16 cellular contexts compared by ENCODE assay signal in genomic region chr4:3440979-3441500, GRCh38. TPM values are rescaled to one million over a fixed set of nuclear protein-coding genes. Genes with fewer than 3 reads are reported as not detected.
DNase-seq lines count a peak whose midpoint lies in the region; ATAC-seq, FAIRE-seq and TF ChIP-seq lines count a peak whose summit lies in the region.
"Had no signal": no experiment of that assay in that cellular context is flagged by ENCODE, and none has a peak within 500 bp of the region (broad histone marks: within the 10 kb centered on the region; RNA-seq: fewer than 3 reads in every experiment).

No MANE protein-coding gene starts in this region.

- H3K4me1 Mint-ChIP-seq in activated T-helper 17 cell treated with anti-CD3 and anti-CD28 coated beads, Interleukin-2, amount 50 U/mL, for 72 hours: no peaks in the 10 kb centered on the region

- no peak overlapping the region for H3K27ac ChIP-seq in K562 (ENCODE audit: extremely low read depth, low read depth, low read length)
- H3K27ac ChIP-seq in MM.1S (ENCODE audit: low read length): no peak overlapping the region

- FAIRE-seq in K562 (lab: Jason Lieb, UNC) (no peak), RCC 7860 (lab: Jason Lieb, UNC) (no peak)
- FAIRE-seq: frontal cortex, small intestine had no signal

- H3K27ac Mint-ChIP-seq in activated T-helper 17 cell treated with anti-CD3 and anti-CD28 coated beads, Interleukin-2, amount 50 U/mL, for 72 hours: no peak overlapping the region
- H3K27ac Mint-ChIP-seq: CD4-positive, alpha-beta T cell had no signal

- no peaks in the 10 kb centered on the region for H3K27me3 Mint-ChIP-seq in activated T-helper 17 cell treated with anti-CD3 and anti-CD28 coated beads, Interleukin-2, amount 50 U/mL, for 72 hours
- H3K27me3 Mint-ChIP-seq: CD4-positive, alpha-beta T cell had no signal

- no peaks in the 10 kb centered on the region for H3K9me1 ChIP-seq in K562 (ENCODE audit: control insufficient read depth, insufficient read depth, low read length)

- H3K27me3 ChIP-seq in K562 (ENCODE audit: control insufficient read depth in 2 of 2, insufficient read depth in 2 of 2, low read length in 2 of 2): no peaks in the 10 kb centered on the region; a peak in 2 of 5 replicates
- H3K27me3 ChIP-seq in MM.1S (replicated peaks; ENCODE audit: insufficient read depth, low read length): peaks cover 24% of the 10 kb centered on the region

- DNase-seq in GM04503 (ENCODE audit: low read depth): peak; percentile 11
- DNase-seq in LHCN-M2 (ENCODE audit: low read depth): peak; percentile 28
- peak in 2 of 4 experiments; percentile 36 to 51 for DNase-seq in K562 (ENCODE audit: extremely low read depth in 1 of 4, low spot score in 3 of 4)
- DNase-seq in kidney tubule cell (ENCODE audit: low spot score): peak; percentile 29
- DNase-seq in MM.1S: no peak
- no peak for DNase-seq in RCC 7860 (ENCODE audit: low spot score)
- no peak for DNase-seq in D341Med (ENCODE audit: low spot score)
- DNase-seq: activated CD4-positive, CD25-positive, alpha-beta regulatory T cell; CD4-positive, alpha-beta T cell; GOT3; NCI-H226; small intestine; stimulated activated naive CD8-positive, alpha-beta T cell treated with anti-CD3 and anti-CD28 coated beads, Interleukin-15, Interleukin-2, amounts not matched to agents 100 U/mL and 50 U/mL, for 24 hours had no signal

- H2AFZ ChIP-seq in K562 (ENCODE audit: low read depth, low read length) (no peak overlapping the region), MM.1S (ENCODE audit: low read length) (no peak overlapping the region)

- no TSS peak for BruUV-seq in K562 (replicated peaks; lab: Mats Ljungman, UMichigan)

- no peaks in the 10 kb centered on the region for H3K9me3 Mint-ChIP-seq in activated T-helper 17 cell treated with anti-CD3 and anti-CD28 coated beads, Interleukin-2, amount 50 U/mL, for 72 hours
- H3K9me3 Mint-ChIP-seq: CD4-positive, alpha-beta T cell had no signal

- H3K36me3 Mint-ChIP-seq in activated T-helper 17 cell treated with anti-CD3 and anti-CD28 coated beads, Interleukin-2, amount 50 U/mL, for 72 hours (ENCODE audit: low read depth): no peaks in the 10 kb centered on the region

- CTCF ChIA-PET in K562 (lab: Yijun Ruan, JAX; ENCODE audit: low intra/inter-chr PET ratio): interaction anchor here (0.9 kb wide), 1 partner anchor 94 kb away, joined by 5 read pairs; no protein-coding TSS in a partner anchor

- H3K4me2 ChIP-seq in K562 (ENCODE audit: insufficient read depth, low read length): no peak overlapping the region
- H3K4me2 ChIP-seq in MM.1S (ENCODE audit: low read depth, low read length): no peak overlapping the region

- TF ChIP-seq CTCF in K562 (IDR thresholded peaks at IDR 0.05 in 2 of 3, conservative IDR thresholded peaks at IDR 0.05 in 1 of 3; ENCODE audit: insufficient read depth in 2 of 3, low read depth in 1 of 3, low read length in 3 of 3) (no peak), MM.1S (IDR thresholded peaks at IDR 0.05; ENCODE audit: low read length) (no peak)

- H3K9ac ChIP-seq in K562 (ENCODE audit: insufficient read depth in 1 of 2, low read depth in 2 of 2, low read length in 2 of 2): no peak overlapping the region
- no peak overlapping the region for H3K9ac ChIP-seq in MM.1S (ENCODE audit: low read length)

- no peaks in the 10 kb centered on the region for H3K36me3 ChIP-seq in K562 (ENCODE audit: control insufficient read depth, insufficient read depth, low read length)
- no peaks in the 10 kb centered on the region for H3K36me3 ChIP-seq in MM.1S (replicated peaks; ENCODE audit: insufficient read depth, low read length)

- no peak overlapping the region for H3K4me3 Mint-ChIP-seq in activated T-helper 17 cell treated with anti-CD3 and anti-CD28 coated beads, Interleukin-2, amount 50 U/mL, for 72 hours
- H3K4me3 Mint-ChIP-seq: CD4-positive, alpha-beta T cell had no signal

- POLR2A ChIA-PET in K562 (lab: Yijun Ruan, JAX): interaction anchor here (0.6 to 1.1 kb wide), 2 partner anchors 8 to 121 kb away, joined by 4 read pairs; no protein-coding TSS in a partner anchor

- no peaks in the 10 kb centered on the region for H3F3A ChIP-seq in MM.1S (ENCODE audit: insufficient read depth, low read length)

- intact Hi-C loops in K562 (cut with micrococcal nuclease): loop anchor here (5.0 kb wide), 3 partner anchors 199 to 394 kb away; no protein-coding TSS in a partner anchor

- H3K79me2 ChIP-seq in K562 (ENCODE audit: control insufficient read depth, insufficient read depth, low read length) (no peaks in the 10 kb centered on the region), MM.1S (ENCODE audit: low read length) (no peaks in the 10 kb centered on the region)

- no peak for TF ChIP-seq EP300 in K562 (IDR thresholded peaks at IDR 0.05; ENCODE audit: low read length)

- in situ Hi-C loops in K562 (cut with MboI): loop anchor here (5.0 kb wide), 1 partner anchor 334 kb away; no protein-coding TSS in a partner anchor

- peak; percentile 19; the same call in 1 of the 3 replicates for ATAC-seq in K562
- ATAC-seq in activated T-helper 17 cell treated with anti-CD3 and anti-CD28 coated beads, Interleukin-2, amount 50 U/mL, for 72 hours (replicated peaks): no peak
- ATAC-seq: stimulated activated naive CD8-positive, alpha-beta T cell treated with anti-CD3 and anti-CD28 coated beads, Interleukin-15, Interleukin-2, amounts not matched to agents 100 U/mL and 50 U/mL, for 24 hours had no signal

- TF ChIP-seq POLR2A in K562 (conservative IDR thresholded peaks at IDR 0.05): no peak

- H3K4me1 ChIP-seq in K562 (replicated peaks in 1 of 2; ENCODE audit: control insufficient read depth in 2 of 2, insufficient read depth in 2 of 2, low read length in 2 of 2) (peaks cover 0 to 83% of the 10 kb centered on the region in 2 experiments; a peak in 2 of 5 replicates), MM.1S (ENCODE audit: low read length) (no peaks in the 10 kb centered on the region)

- H3K9me2 ChIP-seq in MM.1S (replicated peaks; ENCODE audit: insufficient read depth, low read length): no peaks in the 10 kb centered on the region

- WGBS in K562 (ENCODE audit: insufficient coverage, low coverage, missing lambda C conversion rate): 16% methylated on average over 11 of the region's 15 CpGs

- H4K20me1 ChIP-seq in K562 (replicated peaks; ENCODE audit: control insufficient read depth, insufficient read depth, low read length) (no peaks in the 10 kb centered on the region; the same call in 1 of the 2 replicates), MM.1S (ENCODE audit: insufficient read depth, low read length) (no peaks in the 10 kb centered on the region)

- TF ChIP-seq RAD21 in K562 (CRISPR knock-in tag; conservative IDR thresholded peaks at IDR 0.05 in 1 of 2, IDR thresholded peaks at IDR 0.05 in 1 of 2): no peak

- H3K9me3 ChIP-seq in K562 (replicated peaks; ENCODE audit: control insufficient read depth, insufficient read depth, low read depth, low read length): no peaks in the 10 kb centered on the region
- H3K9me3 ChIP-seq in MM.1S (replicated peaks; ENCODE audit: insufficient read depth, low read length): no peaks in the 10 kb centered on the region

- H3K4me3 ChIP-seq in K562: no peak overlapping the region
- H3K4me3 ChIP-seq in MM.1S (ENCODE audit: low read length): no peak overlapping the region

RNA-seq across cellular contexts. Expression of gene HGFAC, which starts 0.7 kb away (rescaled TPM):
- 0.32 and 0.40 TPM in 2 replicates for total RNA-seq in LHCN-M2 (2014; rRNA removed)
- polyA plus RNA-seq in LHCN-M2 (2012): 0.17 TPM
- not detected in 2 replicates for total RNA-seq in K562 (2011; cell fraction: chromatin; rRNA removed; ENCODE audit: low replicate concordance)
- not detected in 2 replicates for total RNA-seq in K562 (2011; cell fraction: nucleolus; rRNA removed)
- total RNA-seq in K562 (2011; cell fraction: nucleoplasm; rRNA removed): not detected in 2 replicates
- total RNA-seq in K562 (2014; rRNA removed): not detected in 2 replicates
- not detected in 2 replicates for total RNA-seq in K562 (2014; rRNA removed; fragmentation: Illumina TruSeq; extraction: Trizol)
- not detected in 2 replicates for total RNA-seq in K562 (2015; rRNA removed; fragmentation: Illumina TruSeq; extraction: Trizol)
- total RNA-seq in K562 (2021): 0.09 TPM in 1 of 2 replicates, not detected in the other
- polyA plus RNA-seq in K562 (2011; rRNA removed): not detected in 2 replicates
- not detected in 2 replicates for polyA plus RNA-seq in K562 (2011; cell fraction: cytosol; rRNA removed)
- polyA plus RNA-seq in K562 (2011; cell fraction: nucleus; rRNA removed): 0.15 and 0.53 TPM in 2 replicates
- polyA plus RNA-seq in K562 (2012): not detected in 2 replicates
- not detected in 2 replicates for polyA plus RNA-seq in K562 (2014; fragmentation: Illumina TruSeq; extraction: Trizol)
- not detected for polyA plus RNA-seq in K562 (2014; fragmentation: Nextera tagmentation; extraction: Ambion mirVana)
- 0.13 TPM in 1 of 2 replicates, not detected in the other for polyA plus RNA-seq in K562 (2014; rRNA removed)
- not detected in 2 replicates for polyA minus RNA-seq in K562 (2011; rRNA and poly(A)+ RNA removed)
- not detected in 2 replicates for polyA minus RNA-seq in K562 (2011; cell fraction: cytosol; rRNA and poly(A)+ RNA removed)
- polyA minus RNA-seq in K562 (2011; cell fraction: nucleus; rRNA and poly(A)+ RNA removed): not detected in 2 replicates
- not detected for total RNA-seq in activated T-helper 17 cell treated with anti-CD3 and anti-CD28 coated beads, Interleukin-2, amount 50 U/mL, for 72 hours
- total RNA-seq: omental fat pad had no signal

RNA-seq across cellular contexts. Expression of gene DOK7, which starts 22.1 kb away (rescaled TPM):
- total RNA-seq in LHCN-M2 (2014; rRNA removed) (41.6 and 47.9 TPM in 2 replicates), K562 (2014; rRNA removed) (not detected in 2 replicates), K562 (2014; rRNA removed; fragmentation: Illumina TruSeq; extraction: Trizol) (not detected in 2 replicates), K562 (2015; rRNA removed; fragmentation: Illumina TruSeq; extraction: Trizol) (not detected in 2 replicates), K562 (2021) (not detected in 2 replicates)
- 37.5 TPM for polyA plus RNA-seq in LHCN-M2 (2012)
- not detected in 2 replicates for total RNA-seq in K562 (2011; cell fraction: chromatin; rRNA removed; ENCODE audit: low replicate concordance)
- total RNA-seq in K562 (2011; cell fraction: nucleolus; rRNA removed): not detected in 2 replicates
- not detected in 2 replicates for total RNA-seq in K562 (2011; cell fraction: nucleoplasm; rRNA removed)
- polyA plus RNA-seq in K562 (2011; rRNA removed) (not detected in 2 replicates), K562 (2014; fragmentation: Illumina TruSeq; extraction: Trizol) (not detected in 2 replicates), K562 (2014; fragmentation: Nextera tagmentation; extraction: Ambion mirVana) (not detected), K562 (2014; rRNA removed) (not detected in 2 replicates)
- polyA plus RNA-seq in K562 (2011; cell fraction: cytosol; rRNA removed): not detected in 2 replicates
- polyA plus RNA-seq in K562 (2011; cell fraction: nucleus; rRNA removed): not detected in 2 replicates
- polyA plus RNA-seq in K562 (2012): not detected in 2 replicates
- not detected in 2 replicates for polyA minus RNA-seq in K562 (2011; rRNA and poly(A)+ RNA removed)
- not detected in 2 replicates for polyA minus RNA-seq in K562 (2011; cell fraction: cytosol; rRNA and poly(A)+ RNA removed)
- not detected in 2 replicates for polyA minus RNA-seq in K562 (2011; cell fraction: nucleus; rRNA and poly(A)+ RNA removed)
- not detected for total RNA-seq in activated T-helper 17 cell treated with anti-CD3 and anti-CD28 coated beads, Interleukin-2, amount 50 U/mL, for 72 hours
- total RNA-seq: CD4-positive, alpha-beta T cell; omental fat pad had no signal

Comparison
In these comparisons a context has a peak if more than half of its experiments do, and no peak if none do; other contexts are left out.
1. DNase-seq: peak in GM04503 (single experiment), LHCN-M2 (single experiment) and kidney tubule cell (single experiment); none in MM.1S (single experiment), RCC 7860 (single experiment) and D341Med (single experiment).
2. RNA of gene DOK7, which starts 22.1 kb away (total RNA-seq): 41.6 to 47.9 TPM in LHCN-M2; not detected in activated T-helper 17 cell treated with anti-CD3 and anti-CD28 coated beads, Interleukin-2, amount 50 U/mL, for 72 hours and not detected in K562; every median in the first group is over 10 times any median in the second.